Comparison of ENCODE assay signal across 26 cellular contexts in the genomic region with DNA sequence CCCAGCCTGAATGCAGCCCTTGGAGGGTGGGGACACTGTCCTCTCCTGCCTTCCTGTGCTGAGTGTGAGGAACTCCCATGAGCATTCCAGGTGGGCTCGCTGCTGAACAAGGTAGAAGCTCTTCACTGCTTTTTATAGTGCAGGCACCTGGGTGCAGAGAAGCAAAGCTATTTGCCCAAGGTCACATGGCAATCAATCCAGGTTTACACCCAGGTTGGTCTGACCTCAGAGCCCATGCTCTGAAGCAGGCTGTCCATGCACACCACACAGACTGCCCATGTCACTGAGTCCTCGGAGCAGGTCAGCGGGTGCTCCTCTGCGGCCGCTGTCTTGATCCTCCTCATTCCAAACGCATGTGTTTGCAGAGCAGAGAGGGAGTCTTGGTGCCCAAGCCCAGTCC.
"Had no signal": no experiment of that assay in that cellular context is flagged by ENCODE, and none has a peak within 500 bp of the region (broad histone marks: within the 10 kb centered on the region; RNA-seq: fewer than 3 reads in every experiment).

No MANE protein-coding gene starts in this region.

- H3K4me3 ChIP-seq: heart left ventricle, lower lobe of right lung, right atrium auricular region, stomach, tibial artery had no signal

- H3K36me3 Mint-ChIP-seq: activated naive CD4-positive, alpha-beta T cell treated with anti-CD3 and anti-CD28 coated beads, Interleukin-2, amount 10 ng/mL, durations not matched to agents 7 days and 5 days; activated naive CD8-positive, alpha-beta T cell treated with anti-CD3 and anti-CD28 coated beads, Interleukin-2, amount 10 ng/mL, durations not matched to agents 7 days and 5 days; naive thymus-derived CD8-positive, alpha-beta T cell; stimulated activated naive B cell treated with anti-CD40 and anti-IgM and Interleukin-4, amounts not matched to agents 10 μg/mL and 1 μg/mL and 100 μg/mL, for 72 hours had no signal

- FAIRE-seq: astrocyte had no signal

- H3K27me3 Mint-ChIP-seq: activated naive CD4-positive, alpha-beta T cell treated with anti-CD3 and anti-CD28 coated beads, Interleukin-2, amount 10 ng/mL, durations not matched to agents 7 days and 5 days; activated naive CD8-positive, alpha-beta T cell treated with anti-CD3 and anti-CD28 coated beads, Interleukin-2, amount 10 ng/mL, durations not matched to agents 7 days and 5 days; dendritic cell treated with granulocyte-macrophage colony-stimulating factor and Interleukin-4, amounts not matched to agents 40 ng/mL and 50 ng/mL, for 4 days; naive thymus-derived CD8-positive, alpha-beta T cell had no signal

- H3K4me1 ChIP-seq: foreskin keratinocyte, heart left ventricle, lower lobe of right lung, right atrium auricular region, stomach, tibial artery had no signal

- H3K9me3 Mint-ChIP-seq: activated naive CD4-positive, alpha-beta T cell treated with anti-CD3 and anti-CD28 coated beads, Interleukin-2, amount 10 ng/mL, durations not matched to agents 7 days and 5 days; activated naive CD8-positive, alpha-beta T cell treated with anti-CD3 and anti-CD28 coated beads, Interleukin-2, amount 10 ng/mL, durations not matched to agents 7 days and 5 days; activated T-helper 1 cell treated with anti-CD3 and anti-CD28 coated beads, Interleukin-12 subunit alpha, Interleukin-12 subunit beta, Interleukin-2, Interleukin-4 antibody, amounts not matched to agents 30 ng/mL and 10 ng/mL and 1 ng/mL, durations not matched to agents 14 hours and 24 hours and 36 hours; dendritic cell treated with granulocyte-macrophage colony-stimulating factor and Interleukin-4, amounts not matched to agents 40 ng/mL and 50 ng/mL, for 4 days; endodermal cell; naive thymus-derived CD8-positive, alpha-beta T cell; neural crest cell; stimulated activated naive B cell treated with anti-CD40 and anti-IgM and Interleukin-4, amounts not matched to agents 10 μg/mL and 1 μg/mL and 100 μg/mL, for 72 hours had no signal

- H3K9me3 ChIP-seq: heart left ventricle, lower lobe of right lung, right atrium auricular region, stomach, tibial artery had no signal

- ATAC-seq: esophagus mucosa; foreskin keratinocyte; naive thymus-derived CD8-positive, alpha-beta T cell; stimulated activated naive B cell treated with anti-CD40 and anti-IgM and Interleukin-4, amounts not matched to agents 10 μg/mL and 1 μg/mL and 100 μg/mL, for 72 hours had no signal

- H3K4me1 Mint-ChIP-seq: activated naive CD4-positive, alpha-beta T cell treated with anti-CD3 and anti-CD28 coated beads, Interleukin-2, amount 10 ng/mL, durations not matched to agents 7 days and 5 days; activated naive CD8-positive, alpha-beta T cell treated with anti-CD3 and anti-CD28 coated beads, Interleukin-2, amount 10 ng/mL, durations not matched to agents 7 days and 5 days; endodermal cell; stimulated activated naive B cell treated with anti-CD40 and anti-IgM and Interleukin-4, amounts not matched to agents 10 μg/mL and 1 μg/mL and 100 μg/mL, for 72 hours had no signal

- H3K4me3 Mint-ChIP-seq: activated naive CD4-positive, alpha-beta T cell treated with anti-CD3 and anti-CD28 coated beads, Interleukin-2, amount 10 ng/mL, durations not matched to agents 7 days and 5 days; activated naive CD8-positive, alpha-beta T cell treated with anti-CD3 and anti-CD28 coated beads, Interleukin-2, amount 10 ng/mL, durations not matched to agents 7 days and 5 days; activated T-helper 1 cell treated with anti-CD3 and anti-CD28 coated beads, Interleukin-12 subunit alpha, Interleukin-12 subunit beta, Interleukin-2, Interleukin-4 antibody, amounts not matched to agents 30 ng/mL and 10 ng/mL and 1 ng/mL, durations not matched to agents 14 hours and 24 hours and 36 hours; dendritic cell treated with granulocyte-macrophage colony-stimulating factor and Interleukin-4, amounts not matched to agents 40 ng/mL and 50 ng/mL, for 4 days; endodermal cell; naive thymus-derived CD8-positive, alpha-beta T cell; neural crest cell; stimulated activated naive B cell treated with anti-CD40 and anti-IgM and Interleukin-4, amounts not matched to agents 10 μg/mL and 1 μg/mL and 100 μg/mL, for 72 hours had no signal

- H3K36me3 ChIP-seq: heart left ventricle, lower lobe of right lung, right atrium auricular region, stomach, tibial artery had no signal

- H3K27ac Mint-ChIP-seq: activated naive CD4-positive, alpha-beta T cell treated with anti-CD3 and anti-CD28 coated beads, Interleukin-2, amount 10 ng/mL, durations not matched to agents 7 days and 5 days; activated naive CD8-positive, alpha-beta T cell treated with anti-CD3 and anti-CD28 coated beads, Interleukin-2, amount 10 ng/mL, durations not matched to agents 7 days and 5 days; activated T-helper 1 cell treated with anti-CD3 and anti-CD28 coated beads, Interleukin-12 subunit alpha, Interleukin-12 subunit beta, Interleukin-2, Interleukin-4 antibody, amounts not matched to agents 30 ng/mL and 10 ng/mL and 1 ng/mL, durations not matched to agents 14 hours and 24 hours and 36 hours; dendritic cell treated with granulocyte-macrophage colony-stimulating factor and Interleukin-4, amounts not matched to agents 40 ng/mL and 50 ng/mL, for 4 days; endodermal cell; naive thymus-derived CD8-positive, alpha-beta T cell had no signal

- DNase-seq: activated CD4-positive, alpha-beta T cell treated with anti-CD3 and anti-CD28 coated beads for 4 hours; activated CD4-positive, alpha-beta T cell treated with anti-CD3 and anti-CD28 coated beads, Interleukin-2, amount 50 U/mL, for 4 hours; activated CD8-positive, alpha-beta memory T cell treated with anti-CD3 and anti-CD28 coated beads for 24 hours; activated gamma-delta T cell; activated naive CD4-positive, alpha-beta T cell treated with anti-CD3 and anti-CD28 coated beads, Interleukin-2, amount 10 ng/mL, durations not matched to agents 7 days and 5 days; activated naive CD8-positive, alpha-beta T cell treated with anti-CD3 and anti-CD28 coated beads, Interleukin-2, amount 10 ng/mL, durations not matched to agents 7 days and 5 days; activated T-cell treated with anti-CD3 and anti-CD28 coated beads, Interleukin-2, amount 50 U/mL, for 1 hour; caudate nucleus; endodermal cell; foreskin keratinocyte; heart left ventricle; lower lobe of right lung; mesenchymal stem cell; naive thymus-derived CD8-positive, alpha-beta T cell; occipital lobe; stimulated activated CD4-positive, alpha-beta T cell treated with anti-CD3 and anti-CD28 coated beads, Interleukin-15, amount 100 ng/mL, for 24 hours; stimulated activated CD4-positive, alpha-beta T cell treated with anti-CD3 and anti-CD28 coated beads, Interleukin-2, amount 100 ng/mL, for 24 hours; stimulated activated naive B cell treated with anti-CD40 and anti-IgM and Interleukin-4, amounts not matched to agents 10 μg/mL and 1 μg/mL and 100 μg/mL, for 72 hours; stomach; tibial artery had no signal

- H3K27ac ChIP-seq: foreskin keratinocyte, heart left ventricle, lower lobe of right lung, right atrium auricular region, stomach, tibial artery had no signal

- H3K27me3 ChIP-seq: foreskin keratinocyte, heart left ventricle, right atrium auricular region, stomach, tibial artery had no signal
